Comparison of ENCODE assay signal across 20 cellular contexts in genomic region chr20:5189917-5190316, GRCh38.
"Had no signal": no experiment of that assay in that cellular context is flagged by ENCODE, and none has a peak within 500 bp of the region (broad histone marks: within the 10 kb centered on the region; RNA-seq: fewer than 3 reads in every experiment).

No MANE protein-coding gene starts in this region.

- H3K36me3 ChIP-seq: colonic mucosa had no signal

- H3K4me1 ChIP-seq: colonic mucosa, SJCRH30, upper lobe of right lung had no signal

- ATAC-seq: body of pancreas; left lung; mucosa of descending colon; naive thymus-derived CD4-positive, alpha-beta T cell; upper lobe of right lung had no signal

- H3K9ac ChIP-seq: parathyroid adenoma had no signal

- H2AFZ ChIP-seq: hepatocyte, parathyroid adenoma had no signal

- H3K27me3 Mint-ChIP-seq: naive thymus-derived CD4-positive, alpha-beta T cell had no signal

- DNase-seq: activated CD4-positive, alpha-beta T cell treated with anti-CD3 and anti-CD28 coated beads for 4 hours; activated naive CD4-positive, alpha-beta T cell treated with Interleukin-2 at 50 U/mL for 16 hours; amniotic stem cell; body of pancreas; caudate nucleus; colonic mucosa; esophagus squamous epithelium; islet precursor cell; left lung; mucosa of descending colon; naive thymus-derived CD4-positive, alpha-beta T cell; SJCRH30; stimulated activated CD4-positive, alpha-beta T cell treated with anti-CD3 and anti-CD28 coated beads, Interleukin-4, amount 100 ng/mL, for 1 hour; stomach; T-helper 2 cell; upper lobe of right lung had no signal

- H3K27ac ChIP-seq: body of pancreas, colonic mucosa, esophagus squamous epithelium, hepatocyte, left lung, neutrophil, parathyroid adenoma, SJCRH30, stomach, upper lobe of right lung had no signal

- H3K4me3 ChIP-seq: body of pancreas, colonic mucosa, esophagus squamous epithelium, hepatocyte, left lung, mucosa of descending colon, SJCRH30, stomach, thoracic aorta, upper lobe of right lung had no signal

- H3K79me2 ChIP-seq: hepatocyte, parathyroid adenoma had no signal

- H3K9me3 ChIP-seq: body of pancreas, colonic mucosa, esophagus squamous epithelium, left lung, mucosa of descending colon, neutrophil, SJCRH30, stomach, thoracic aorta, upper lobe of right lung had no signal

- H3K4me2 ChIP-seq: hepatocyte had no signal

- H3K4me3 Mint-ChIP-seq: naive thymus-derived CD4-positive, alpha-beta T cell had no signal

- H3K27me3 ChIP-seq: body of pancreas, colonic mucosa, esophagus squamous epithelium, hepatocyte, left lung, neutrophil, SJCRH30, stomach, upper lobe of right lung had no signal

- H3K9me3 Mint-ChIP-seq: naive thymus-derived CD4-positive, alpha-beta T cell had no signal
